In the genomic region with DNA sequence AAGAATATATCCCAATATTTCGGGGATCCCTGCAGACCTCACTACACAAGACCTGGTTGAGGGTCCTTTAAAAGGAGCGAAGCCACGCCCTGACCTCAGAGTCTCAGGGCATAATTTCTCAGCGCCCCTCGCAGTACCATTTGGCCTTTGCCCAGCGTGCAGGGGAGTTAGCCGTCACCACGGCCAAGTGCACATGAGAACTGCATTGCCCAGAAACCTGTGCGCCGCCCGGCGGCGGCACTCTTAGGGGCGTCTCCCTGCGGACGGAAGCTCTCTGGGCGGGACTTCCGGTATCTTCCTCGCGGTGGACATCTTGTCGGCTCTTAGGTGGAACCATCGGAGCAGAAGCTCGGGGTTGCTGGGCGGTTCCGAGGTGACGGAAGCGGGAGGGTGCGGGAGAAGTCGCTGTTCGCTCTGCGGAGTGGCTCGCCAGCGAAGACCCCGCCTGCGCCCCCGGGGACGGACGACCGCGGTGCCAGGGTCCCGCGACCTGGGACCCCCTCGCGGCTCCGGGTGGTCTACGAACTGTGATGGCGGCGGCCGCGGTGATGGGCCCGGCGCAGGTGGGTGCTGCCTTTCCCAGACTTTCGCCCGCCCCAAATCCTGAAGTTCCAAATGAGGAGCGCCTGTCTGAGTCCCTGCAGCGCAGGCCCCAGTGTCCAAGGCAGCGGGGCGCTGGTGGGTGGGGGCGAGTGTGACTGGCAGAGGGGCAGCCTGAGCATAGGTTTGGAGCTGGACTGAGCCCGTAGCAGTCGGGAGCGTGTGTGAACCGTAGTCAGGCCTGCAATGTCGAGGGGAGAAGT, we compare ENCODE assay signal across 8 cellular contexts. TPM values are rescaled to one million over a fixed set of nuclear protein-coding genes. Genes with fewer than 3 reads are reported as not detected.
A peak's percentile ranks its signal among the peaks of the same experiment; 100 is the strongest.
DNase-seq lines count a peak whose midpoint lies in the region; ATAC-seq and TF ChIP-seq lines count a peak whose summit lies in the region.

A gene (plus strand): TSS at position 302 of the 803 bp plus-strand sequence. CDS start 5,227 bp downstream, outside the sequence.

- peaks cover 14% of the 10 kb centered on the region for H3K79me2 ChIP-seq in trophoblast cell (ENCODE audit: control insufficient read depth, insufficient read depth, low read length, poor library complexity)

- peak; percentile 92 for DNase-seq in GM06990 (ENCODE audit: extremely low read depth, insufficient read length)
- peak; percentile 79 for DNase-seq in HFFc6
- peak; percentile 94 for DNase-seq in NCI-H1105 treated with DMSO at 0.1 percent for 48 hours (lab: John Stamatoyannopoulos, UW)
- DNase-seq in SW480 (ENCODE audit: low spot score): peak; percentile 93
- DNase-seq in activated naive CD8-positive, alpha-beta T cell treated with anti-CD3 and anti-CD28 coated beads, Interleukin-2, amount 50 U/mL, for 24 hours: peak; percentile 91
- peak; percentile 93 to 97 (median 95) for DNase-seq in heart left ventricle
- peak; percentile 92 to 95 for DNase-seq in trophoblast cell
- DNase-seq in tibial nerve (ENCODE audit: low spot score in 2 of 2): peak; percentile 70 to 78

- H2AFZ ChIP-seq in trophoblast cell (ENCODE audit: insufficient read depth, low read length, poor library complexity): peak within 1 kb of the TSS; percentile 95

- peak; percentile 3 for TF ChIP-seq CTCF in GM06990 (IDR thresholded peaks at IDR 0.05; ENCODE audit: insufficient read depth, low read length, poor library complexity, severe bottlenecking)
- peak; percentile 62 for TF ChIP-seq CTCF in HFFc6 (IDR thresholded peaks at IDR 0.05)
- peak in 9 of 12 donors; percentile 21 to 61 (median 46) for TF ChIP-seq CTCF in heart left ventricle (IDR thresholded peaks at IDR 0.05)
- TF ChIP-seq CTCF in tibial nerve (IDR thresholded peaks at IDR 0.05): peak in 3 of 5 experiments; percentile 22 to 45 (median 42)

- H3K27ac Mint-ChIP-seq in HFFc6: peak within 1 kb of the TSS; percentile 50
- peak within 1 kb of the TSS; percentile 79 for H3K27ac Mint-ChIP-seq in activated naive CD8-positive, alpha-beta T cell treated with anti-CD3 and anti-CD28 coated beads, Interleukin-2, amount 50 U/mL, for 24 hours

- H3K4me1 ChIP-seq in heart left ventricle (peaks cover 0 to 41% (median 15%) of the 10 kb centered on the region in 12 donors), trophoblast cell (ENCODE audit: control insufficient read depth in 1 of 2, insufficient read depth in 2 of 2, low read length in 2 of 2) (peaks cover 5 to 10% of the 10 kb centered on the region in 2 experiments), tibial nerve (peaks cover 0 to 19% (median 7%) of the 10 kb centered on the region in 4 donors)

- H2BK5ac ChIP-seq in trophoblast cell (ENCODE audit: low read depth, low read length, poor library complexity): no peak within 1 kb of the TSS

- H3K27me3 ChIP-seq in GM06990 (replicated peaks; ENCODE audit: control insufficient read depth, insufficient read depth, low read length) (no peaks in the 10 kb centered on the region), heart left ventricle (no peaks in the 10 kb centered on the region), trophoblast cell (ENCODE audit: insufficient read depth, low read length) (no peaks in the 10 kb centered on the region), tibial nerve (no peaks in the 10 kb centered on the region)

- H3K14ac ChIP-seq in trophoblast cell (ENCODE audit: low read length): peak within 1 kb of the TSS; percentile 40

- H3K4me2 ChIP-seq in trophoblast cell (ENCODE audit: low read length): peak within 1 kb of the TSS; percentile 66

- H3K36me3 ChIP-seq in GM06990 (ENCODE audit: control insufficient read depth, insufficient read depth, low read length) (peaks cover 17% of the 10 kb centered on the region), heart left ventricle (peaks cover 0 to 40% (median 27%) of the 10 kb centered on the region in 9 donors), trophoblast cell (ENCODE audit: control insufficient read depth in 1 of 2, insufficient read depth in 2 of 2, low read length in 2 of 2) (peaks cover 24 to 39% of the 10 kb centered on the region in 2 experiments), tibial nerve (peaks cover under 1 to 58% (median 32%) of the 10 kb centered on the region in 3 donors)

- H2BK120ac ChIP-seq in trophoblast cell (ENCODE audit: insufficient read depth, low read length, poor library complexity): peak within 1 kb of the TSS; percentile 39

- peaks cover 53% of the 10 kb centered on the region for H3K9me3 Mint-ChIP-seq in HFFc6
- peaks cover 59% of the 10 kb centered on the region for H3K9me3 Mint-ChIP-seq in activated naive CD8-positive, alpha-beta T cell treated with anti-CD3 and anti-CD28 coated beads, Interleukin-2, amount 50 U/mL, for 24 hours

- H3K18ac ChIP-seq in trophoblast cell (ENCODE audit: low read length): peak within 1 kb of the TSS; percentile 26

- H3K4me3 ChIP-seq in GM06990 (replicated peaks; ENCODE audit: low read depth, low read length) (peak within 1 kb of the TSS; percentile 90), heart left ventricle (peak within 1 kb of the TSS; percentile 87 to 100 (median 96)), trophoblast cell (ENCODE audit: low read depth, low read length) (peak within 1 kb of the TSS; percentile 92), tibial nerve (peak within 1 kb of the TSS; percentile 78 to 93 (median 90))

- peaks cover 5% of the 10 kb centered on the region for H3K79me1 ChIP-seq in trophoblast cell (ENCODE audit: low read length)

- peak within 1 kb of the TSS; percentile 90 for H3K4me3 Mint-ChIP-seq in HFFc6
- H3K4me3 Mint-ChIP-seq in activated naive CD8-positive, alpha-beta T cell treated with anti-CD3 and anti-CD28 coated beads, Interleukin-2, amount 50 U/mL, for 24 hours: peak within 1 kb of the TSS; percentile 92

- peak within 1 kb of the TSS; percentile 60 for H2AK5ac ChIP-seq in trophoblast cell (ENCODE audit: low read length)

- peaks cover 16% of the 10 kb centered on the region for H3K4me1 Mint-ChIP-seq in HFFc6 (ENCODE audit: low read depth)
- H3K4me1 Mint-ChIP-seq in activated naive CD8-positive, alpha-beta T cell treated with anti-CD3 and anti-CD28 coated beads, Interleukin-2, amount 50 U/mL, for 24 hours: peaks cover 20% of the 10 kb centered on the region

- TF ChIP-seq EP300 in tibial nerve (IDR thresholded peaks at IDR 0.05): peak in 1 of 2 donors; percentile 64

- peak within 1 kb of the TSS; percentile 94 for H4K12ac ChIP-seq in trophoblast cell (ENCODE audit: low read depth, low read length)

- H3K27ac ChIP-seq in heart left ventricle (peak within 1 kb of the TSS; percentile 55 to 87 (median 80)), trophoblast cell (ENCODE audit: low read depth, low read length) (no peak within 1 kb of the TSS), tibial nerve (peak within 1 kb of the TSS in 3 of 4 donors; percentile 74 to 79 (median 77))

- peak within 1 kb of the TSS; percentile 85 for H4K91ac ChIP-seq in trophoblast cell (ENCODE audit: low read depth, low read length)

- intact Hi-C loops in heart left ventricle (cut with DNase I): loop anchor here in 1 of 10 donors (2.0 kb wide), 1 partner anchor 19 kb away; a partner anchor contains a TSS

- peaks cover 4% of the 10 kb centered on the region for H3K27me3 Mint-ChIP-seq in HFFc6 (ENCODE audit: insufficient read depth)
- H3K27me3 Mint-ChIP-seq in activated naive CD8-positive, alpha-beta T cell treated with anti-CD3 and anti-CD28 coated beads, Interleukin-2, amount 50 U/mL, for 24 hours: no peaks in the 10 kb centered on the region

- peaks cover 60% of the 10 kb centered on the region for H3K36me3 Mint-ChIP-seq in HFFc6 (ENCODE audit: low read depth)
- H3K36me3 Mint-ChIP-seq in activated naive CD8-positive, alpha-beta T cell treated with anti-CD3 and anti-CD28 coated beads, Interleukin-2, amount 50 U/mL, for 24 hours (ENCODE audit: low read depth): peaks cover 58% of the 10 kb centered on the region

- 2 to 6% (median 2%) methylated on average over 28 to 64 of the region's 64 CpGs for WGBS in heart left ventricle, 4 donors
- WGBS in trophoblast cell (ENCODE audit: extremely low coverage, insufficient coverage, insufficient read length): no CpG with 5 or more reads among the region's 64 CpGs
- WGBS in tibial nerve, 2 donors: 2 to 4% methylated on average over 17 to 63 of the region's 64 CpGs

- H3K9me3 ChIP-seq in heart left ventricle (peaks cover 0 to 70% (median 38%) of the 10 kb centered on the region in 12 donors), trophoblast cell (ENCODE audit: insufficient read depth, low read depth, low read length) (peaks cover 35% of the 10 kb centered on the region), tibial nerve (peaks cover 0 to 74% (median 36%) of the 10 kb centered on the region in 4 donors)

- no peak within 1 kb of the TSS for H3K23ac ChIP-seq in trophoblast cell (ENCODE audit: low read length)

- TF ChIP-seq POLR2A in heart left ventricle (IDR thresholded peaks at IDR 0.05): peak in 1 of 2 donors; percentile 46
- TF ChIP-seq POLR2A in tibial nerve (IDR thresholded peaks at IDR 0.05): no peak

- peak within 1 kb of the TSS; percentile 81 for H3K9ac ChIP-seq in trophoblast cell (ENCODE audit: low read length)

- no peak within 1 kb of the TSS for H2BK12ac ChIP-seq in trophoblast cell (ENCODE audit: low read length)

- peak within 1 kb of the TSS; percentile 96 for H4K8ac ChIP-seq in trophoblast cell (ENCODE audit: low read depth, low read length)

- peak within 1 kb of the TSS; percentile 78 for H3K4ac ChIP-seq in trophoblast cell (ENCODE audit: low read depth, low read length)

- peak; percentile 99 for ATAC-seq in activated naive CD8-positive, alpha-beta T cell treated with anti-CD3 and anti-CD28 coated beads, Interleukin-2, amount 50 U/mL, for 24 hours
- peak; percentile 95 to 99 (median 98) for ATAC-seq in heart left ventricle

RNA-seq across cellular contexts. Expression of the gene that starts here (rescaled TPM):
- 10 to 100 TPM; 13.5 to 14.6 (median 14.3) TPM for total RNA-seq in HFFc6 (2021; fragmentation: NEBNext Ultra II Directional; extraction: Animal tissue kit (Norgen Biotek cat#: 25700))
- total RNA-seq in heart left ventricle: 10 to 100 TPM; 12.6 to 15.8 (median 13.8) TPM
- polyA plus RNA-seq in heart left ventricle: 10 to 100 TPM in 1 of 2 donors, 1 to 10 TPM in 1; 5.3 to 14.7 TPM
- polyA plus RNA-seq in trophoblast cell (2013): 9.0 and 9.9 TPM in 2 replicates
- 10 to 100 TPM; 15.0 to 43.7 (median 25.4) TPM for total RNA-seq in tibial nerve

Comparison
In these comparisons a context has a peak if more than half of its experiments do, and no peak if none do; other contexts are left out.
1. CTCF ChIP-seq: peak in every context shown above with its lines; median percentile 62 in HFFc6; 46 in heart left ventricle; 42 in tibial nerve; 3 in GM06990.